ENCODE assay signal across 22 cellular contexts in genomic region chr13:99693351-99693750, GRCh38.
A peak's percentile ranks its signal among the peaks of the same experiment; 100 is the strongest.
DNase-seq lines count a peak whose midpoint lies in the region; ATAC-seq, FAIRE-seq and TF ChIP-seq lines count a peak whose summit lies in the region.
"Had no signal": no experiment of that assay in that cellular context is flagged by ENCODE, and none has a peak within 500 bp of the region (broad histone marks: within the 10 kb centered on the region; RNA-seq: fewer than 3 reads in every experiment).

No MANE protein-coding gene starts in this region.

- no peak for TF ChIP-seq EP300 in H1 (IDR thresholded peaks at IDR 0.05; ENCODE audit: borderline replicate concordance in 1 of 2, low read depth in 2 of 2, low read length in 2 of 2)

- no peak for FAIRE-seq in H1 (lab: Jason Lieb, UNC)
- FAIRE-seq: D721Med had no signal

- H3K4me1 Mint-ChIP-seq in H9 (peaks cover 70% of the 10 kb centered on the region in 2 experiments), neural crest cell (peaks cover 67% of the 10 kb centered on the region)

- DNase-seq in H9 (no peak), NCI-H69 (lab: John Stamatoyannopoulos, UW) (peak; percentile 68), H1 (ENCODE audit: low read depth in 1 of 2, low spot score in 2 of 2) (no peak), neural crest cell (ENCODE audit: low read depth, low spot score) (no peak), brain microvascular endothelial cell (no peak), HK-2 (ENCODE audit: unreplicated experiment) (no peak), MV-4-11 (lab: John Stamatoyannopoulos, UW) (no peak), psoas muscle (no peak)
- DNase-seq: BE2C, DMS53, GDM1, H7, HFFc6, IMR-90, NCI-H1694 treated with DMSO at 0.1 percent for 48 hours, NCI-H446 treated with DMSO at 0.1 percent for 48 hours, NCI-H526 treated with DMSO at 0.1 percent for 48 hours, SIG-M5 had no signal

- intact Hi-C loops in psoas muscle (cut with DNase I): no loop called here

- ATAC-seq in psoas muscle: no peak
- ATAC-seq: SK-N-SH treated with all-trans-retinoic acid at 6 μM for 48 hours had no signal

- no peak overlapping the region for H3K56ac ChIP-seq in H9 (ENCODE audit: insufficient read length, low read depth, low read length)
- no peak overlapping the region for H3K56ac ChIP-seq in H1 (replicated peaks; ENCODE audit: insufficient read length, low read depth, low read length)

- H3K79me2 ChIP-seq in H9 (ENCODE audit: insufficient read depth, low read length) (no peaks in the 10 kb centered on the region), H1 (ENCODE audit: control insufficient read depth in 1 of 2, insufficient read depth in 2 of 2, low read length in 2 of 2) (no peaks in the 10 kb centered on the region)

- peak overlapping the region; percentile 78 for H4K91ac ChIP-seq in H9 (ENCODE audit: insufficient read length, low read depth, low read length)
- peak overlapping the region; percentile 45 for H4K91ac ChIP-seq in H1 (replicated peaks; ENCODE audit: insufficient read length, low read length)

- no peaks in the 10 kb centered on the region for H3K36me3 ChIP-seq in H1 (ENCODE audit: control insufficient read depth in 2 of 4, insufficient read depth in 4 of 4, low read length in 3 of 4)
- H3K36me3 ChIP-seq in brain microvascular endothelial cell (replicated peaks): no peaks in the 10 kb centered on the region
- H3K36me3 ChIP-seq in psoas muscle (ENCODE audit: insufficient read depth in 1 of 2, low read depth in 1 of 2): peaks cover 0 to 2% of the 10 kb centered on the region in 2 donors
- H3K36me3 ChIP-seq: BE2C had no signal

- H3K27me3 Mint-ChIP-seq in H9 (ENCODE audit: low read depth): no peaks in the 10 kb centered on the region
- peaks cover 62% of the 10 kb centered on the region for H3K27me3 Mint-ChIP-seq in neural crest cell (ENCODE audit: low read depth)

- H2BK12ac ChIP-seq in H9 (ENCODE audit: insufficient read length, low read depth, low read length) (peak overlapping the region; percentile 7), H1 (ENCODE audit: low read depth, low read length) (peak overlapping the region; percentile 77; the same call in 1 of the 2 replicates)

- TF ChIP-seq CTCF in H9 (conservative IDR thresholded peaks at IDR 0.05) (no peak), H1 (IDR thresholded peaks at IDR 0.05; ENCODE audit: control extremely low read depth in 1 of 3, insufficient read depth in 1 of 3, low read depth in 1 of 3, low read length in 3 of 3) (no peak), neural crest cell (conservative IDR thresholded peaks at IDR 0.05) (no peak), brain microvascular endothelial cell (IDR thresholded peaks at IDR 0.05; ENCODE audit: low read depth, low read length, missing control alignments) (no peak), psoas muscle (IDR thresholded peaks at IDR 0.05) (no peak)

- no peak overlapping the region for H2AK5ac ChIP-seq in H9 (ENCODE audit: insufficient read length, low read length)
- peak overlapping the region; percentile 18; the same call in 1 of the 2 replicates for H2AK5ac ChIP-seq in H1 (ENCODE audit: low read depth, low read length)

- CTCF ChIA-PET in H1 (lab: Charles Lee; ENCODE audit: partially characterized antibody): interaction anchor here (0.9 kb wide), 1 partner anchor 36 kb away, joined by 5 read pairs; no protein-coding TSS in a partner anchor

- H3K9ac ChIP-seq in H9 (ENCODE audit: extremely low read depth, insufficient read length, low read length): no peak overlapping the region
- no peak overlapping the region for H3K9ac ChIP-seq in H1 (replicated peaks in 1 of 4; ENCODE audit: extremely low read depth in 1 of 4, low read depth in 3 of 4, low read length in 3 of 4)

- TF ChIP-seq POLR2A in H1 (IDR thresholded peaks at IDR 0.05; ENCODE audit: control extremely low read depth in 1 of 2, low read depth in 2 of 2, low read length in 2 of 2): no peak

- H3K4ac ChIP-seq in H9 (ENCODE audit: low read depth, low read length): no peak overlapping the region
- peak overlapping the region; percentile 61 for H3K4ac ChIP-seq in H1 (replicated peaks; ENCODE audit: insufficient read length, low read depth, low read length)

- H2BK120ac ChIP-seq in H9 (ENCODE audit: low read depth, low read length, poor library complexity, severe bottlenecking) (no peak overlapping the region), H1 (replicated peaks; ENCODE audit: low read depth, low read length) (peak overlapping the region; percentile 13)

- POLR2A ChIA-PET in H1 (lab: Charles Lee; ENCODE audit: partially characterized antibody): interaction anchor here (1.8 kb wide), 1 partner anchor 9 kb away, joined by 10 read pairs; no protein-coding TSS in a partner anchor

- peaks cover 29% of the 10 kb centered on the region for H3K4me1 ChIP-seq in H9 (ENCODE audit: insufficient read depth, low read length)
- H3K4me1 ChIP-seq in H1 (replicated peaks in 1 of 4; ENCODE audit: control insufficient read depth in 3 of 4, insufficient read depth in 4 of 4, low read length in 3 of 4): peaks cover 15 to 44% (median 41%) of the 10 kb centered on the region in 4 experiments; a peak in 6 of 7 replicates
- no peaks in the 10 kb centered on the region for H3K4me1 ChIP-seq in psoas muscle
- H3K4me1 ChIP-seq: BE2C had no signal

- H2BK15ac ChIP-seq in H9 (ENCODE audit: low read depth, low read length) (no peak overlapping the region), H1 (ENCODE audit: low read length) (no peak overlapping the region)

- H2AFZ ChIP-seq in H9 (ENCODE audit: low read length) (no peak overlapping the region), H1 (ENCODE audit: low read length) (no peak overlapping the region)

- H3K27ac ChIP-seq in H9 (ENCODE audit: insufficient read length, low read depth, low read length) (no peak overlapping the region), H1 (ENCODE audit: low read depth, low read length) (no peak overlapping the region), brain microvascular endothelial cell (no peak overlapping the region), psoas muscle (no peak overlapping the region)
- H3K27ac ChIP-seq: HL-60, RWPE1 had no signal

- H3K27me3 ChIP-seq in H9 (ENCODE audit: insufficient read depth, low read length) (no peaks in the 10 kb centered on the region), H1 (replicated peaks in 1 of 4; ENCODE audit: control insufficient read depth in 3 of 4, extremely low read depth in 1 of 4, insufficient read depth in 3 of 4, low read length in 3 of 4) (no peaks in the 10 kb centered on the region), brain microvascular endothelial cell (replicated peaks) (no peaks in the 10 kb centered on the region), psoas muscle (ENCODE audit: insufficient read depth in 3 of 3, low read length in 2 of 3) (no peaks in the 10 kb centered on the region)
- H3K27me3 ChIP-seq: BE2C had no signal

- H3K4me3 ChIP-seq in H1 (ENCODE audit: extremely low read depth in 1 of 4, insufficient read depth in 2 of 4, low read depth in 3 of 4, low read length in 4 of 4) (no peak overlapping the region), brain microvascular endothelial cell (ENCODE audit: low read depth, low read length) (no peak overlapping the region), psoas muscle (no peak overlapping the region)

- H3K14ac ChIP-seq in H9 (ENCODE audit: insufficient read depth, low read length) (no peak overlapping the region; the same call in none of the 2 replicates), H1 (ENCODE audit: insufficient read length) (no peak overlapping the region)

- H3K9me3 ChIP-seq in H9 (ENCODE audit: control insufficient read depth, low read depth, low read length) (no peaks in the 10 kb centered on the region), H1 (ENCODE audit: insufficient read depth in 2 of 2, low read depth in 1 of 2, low read length in 1 of 2) (no peaks in the 10 kb centered on the region), psoas muscle (no peaks in the 10 kb centered on the region)
- H3K9me3 ChIP-seq: BE2C had no signal

- H3K9me3 Mint-ChIP-seq in H9: no peaks in the 10 kb centered on the region; a peak in 1 of 5 replicates
- H3K9me3 Mint-ChIP-seq in neural crest cell: no peaks in the 10 kb centered on the region
- H3K9me3 Mint-ChIP-seq: HFFc6 had no signal

- H3K79me1 ChIP-seq in H9 (ENCODE audit: insufficient read depth, low read depth, low read length, poor library complexity, severe bottlenecking) (no peaks in the 10 kb centered on the region), H1 (ENCODE audit: low read depth, low read length) (no peaks in the 10 kb centered on the region)

- H3K4me2 ChIP-seq in H9 (ENCODE audit: insufficient read depth, insufficient read length, low read length) (no peak overlapping the region), H1 (ENCODE audit: insufficient read depth in 1 of 2, low read depth in 2 of 2, low read length in 2 of 2) (peak overlapping the region; percentile 21 to 28; a peak in 1 of 4 replicates)

- no peak overlapping the region for H3T11ph ChIP-seq in H9 (ENCODE audit: low read length)

- H2BK20ac ChIP-seq in H9 (ENCODE audit: low read depth, low read length, poor library complexity, severe bottlenecking): no peak overlapping the region
- peak overlapping the region; percentile 89 for H2BK20ac ChIP-seq in H1 (ENCODE audit: low read length)

- peaks cover 0 to 4% (median 0%) of the 10 kb centered on the region in 3 experiments; a peak in 1 of 7 replicates for H3K36me3 Mint-ChIP-seq in H9 (ENCODE audit: insufficient read depth in 1 of 3, low read depth in 3 of 3)
- H3K36me3 Mint-ChIP-seq in neural crest cell (ENCODE audit: low read depth): no peaks in the 10 kb centered on the region

- H3K23me2 ChIP-seq in H9 (ENCODE audit: insufficient read length, low read depth, low read length, poor library complexity, severe bottlenecking) (no peaks in the 10 kb centered on the region), H1 (ENCODE audit: low read depth, low read length) (no peaks in the 10 kb centered on the region)

- no peak for TF ChIP-seq RAD21 in H1 (IDR thresholded peaks at IDR 0.05 in 1 of 2, conservative IDR thresholded peaks at IDR 0.05 in 1 of 2; ENCODE audit: low read depth in 2 of 2, low read length in 2 of 2)

- H3K23ac ChIP-seq in H9 (ENCODE audit: insufficient read length, low read depth, low read length) (no peak overlapping the region), H1 (ENCODE audit: insufficient read length) (no peak overlapping the region)

- in situ Hi-C loops in brain microvascular endothelial cell (cut with HindIII; ENCODE audit: low pct_ligation_motif_present, low sequenced_read_pairs): no loop called here

- no peak overlapping the region for H2BK5ac ChIP-seq in H9 (ENCODE audit: insufficient read length, low read length)
- peak overlapping the region; percentile 95; the same call in 1 of the 2 replicates for H2BK5ac ChIP-seq in H1 (ENCODE audit: low read depth, low read length)

- H3K4me3 Mint-ChIP-seq in H9 (peak overlapping the region in 1 of 2 experiments; percentile 50; a peak in 2 of 5 replicates), neural crest cell (no peak overlapping the region)
- H3K4me3 Mint-ChIP-seq: HFFc6 had no signal

- H3K27ac Mint-ChIP-seq in H9 (peak overlapping the region; percentile 2 to 78 (median 44); a peak in 4 of 7 replicates), neural crest cell (ENCODE audit: unreplicated experiment) (peak overlapping the region; percentile 58)
- H3K27ac Mint-ChIP-seq: HFFc6 had no signal

- no CpG with 5 or more reads among the region's 3 CpGs for WGBS in H9 (ENCODE audit: extremely low coverage, insufficient read length, low lambda C conversion rate)
- 74% methylated on average over 3 of the region's 3 CpGs; no CpG with 5 or more reads in 1 of the 2 experiments for WGBS in H1 (ENCODE audit: extremely low coverage in 1 of 2, insufficient coverage in 1 of 2, insufficient read length in 1 of 2, insufficient replicate concordance in 2 of 2, low coverage in 1 of 2, low lambda C conversion rate in 2 of 2, missing lambda C conversion rate in 1 of 2), 2 experiments
- 36 to 54% (median 45%) methylated on average over 3 of the region's 3 CpGs for WGBS in psoas muscle, 3 donors

- H4K8ac ChIP-seq in H9 (replicated peaks; ENCODE audit: insufficient read length, low read depth, low read length) (no peak overlapping the region), H1 (ENCODE audit: extremely low read depth, insufficient read depth, low read length) (no peak overlapping the region)

- H4K5ac ChIP-seq in H9 (ENCODE audit: insufficient read length, low read depth, low read length): no peak overlapping the region
- no peak overlapping the region for H4K5ac ChIP-seq in H1 (ENCODE audit: insufficient read length, low read depth, low read length)

- H4K20me1 ChIP-seq in H9 (ENCODE audit: control insufficient read depth, insufficient read depth, insufficient read length) (no peaks in the 10 kb centered on the region), H1 (replicated peaks in 1 of 2; ENCODE audit: control insufficient read depth in 1 of 2, insufficient read depth in 2 of 2, low read length in 2 of 2) (no peaks in the 10 kb centered on the region)

- H3K18ac ChIP-seq in H9 (ENCODE audit: insufficient read length, low read depth, low read length) (no peak overlapping the region), H1 (ENCODE audit: extremely low read depth, low read length) (peak overlapping the region; percentile 68)
